ENCODE assay signal across 8 cellular contexts in the genomic region with DNA sequence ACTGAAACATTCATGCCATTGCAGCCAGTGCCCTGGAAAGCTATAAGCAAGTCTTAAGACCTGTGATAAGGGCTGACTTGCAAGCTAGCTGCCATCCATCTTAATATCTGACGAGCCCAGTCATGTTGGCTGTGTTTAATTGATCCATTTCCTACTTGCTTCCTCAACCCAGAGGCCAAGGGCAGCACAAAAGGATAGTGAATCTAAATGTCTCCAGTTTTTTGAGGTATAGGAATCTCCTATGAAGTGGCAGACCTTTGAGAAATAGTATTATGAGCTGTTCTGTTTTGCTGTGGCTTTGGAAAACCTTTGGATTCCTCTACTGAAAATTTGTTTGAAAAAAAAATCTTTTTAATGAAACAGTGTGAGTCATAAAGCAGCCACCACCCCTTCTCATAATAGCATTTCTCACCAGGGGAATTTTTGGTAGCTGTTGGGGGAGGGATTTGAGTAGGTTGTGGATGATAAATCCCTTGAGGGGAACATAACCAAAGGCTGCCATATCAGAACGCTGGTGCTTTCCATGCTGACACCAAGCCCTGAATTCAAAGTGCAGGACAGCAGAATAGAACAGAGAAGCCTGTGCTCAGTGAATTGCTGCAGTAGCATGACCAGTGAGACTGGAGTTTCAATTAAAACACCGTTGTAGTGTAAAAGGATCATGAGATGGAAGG. TPM values are rescaled to one million over a fixed set of nuclear protein-coding genes. Genes with fewer than 3 reads are reported as not detected.
A peak's percentile ranks its signal among the peaks of the same experiment; 100 is the strongest.
DNase-seq lines count a peak whose midpoint lies in the region; ATAC-seq and TF ChIP-seq lines count a peak whose summit lies in the region.

No MANE protein-coding gene starts in this region.

- peaks cover 27% of the 10 kb centered on the region for H3K4me1 ChIP-seq in KMS-11 (ENCODE audit: low read depth, poor library complexity, severe bottlenecking)
- peaks cover 11% of the 10 kb centered on the region for H3K4me1 ChIP-seq in smooth muscle cell (ENCODE audit: low read depth)

- H3K9ac ChIP-seq in KMS-11, result no peak overlapping the region; the same call in 1 of the 2 replicates
- peak overlapping the region; percentile 3 for H3K9ac ChIP-seq in smooth muscle cell (ENCODE audit: low read depth)

- H3K36me3 ChIP-seq in KMS-11 (ENCODE audit: insufficient read depth), result no peaks in the 10 kb centered on the region
- no peaks in the 10 kb centered on the region for H3K36me3 ChIP-seq in smooth muscle cell (ENCODE audit: low read depth)

- TF ChIP-seq CTCF in KMS-11 (conservative IDR thresholded peaks at IDR 0.05; ENCODE audit: low read depth, low read length) (no peak), smooth muscle cell (IDR thresholded peaks at IDR 0.05; ENCODE audit: borderline replicate concordance, insufficient read depth, poor library complexity, severe bottlenecking) (no peak)

- H2AFZ ChIP-seq in KMS-11 (ENCODE audit: low read depth), result no peak overlapping the region
- H2AFZ ChIP-seq in smooth muscle cell (ENCODE audit: low read depth), result no peak overlapping the region

- H3K4me2 ChIP-seq in KMS-11 (peak overlapping the region; percentile 50), smooth muscle cell (peak overlapping the region; percentile 72)

- H4K20me1 ChIP-seq in KMS-11 (ENCODE audit: insufficient read depth), result no peaks in the 10 kb centered on the region
- H4K20me1 ChIP-seq in smooth muscle cell (ENCODE audit: low read depth), result peaks cover 88% of the 10 kb centered on the region

- DNase-seq in EL (peak; percentile 91), glomerular visceral epithelial cell (ENCODE audit: extremely low spot score) (peak; percentile 72), smooth muscle cell (lab: John Stamatoyannopoulos, UW; ENCODE audit: unreplicated experiment) (no peak), epidermal melanocyte (ENCODE audit: insufficient read length, low spot score) (no peak), NCI-H1694 treated with DMSO at 0.1 percent for 48 hours (lab: John Stamatoyannopoulos, UW) (no peak)
- peak; percentile 64 to 69 for DNase-seq in activated T-cell treated with anti-CD3 and anti-CD28 coated beads, Interleukin-2, amount 50 U/mL, for 48 hours

- WGBS in smooth muscle cell (ENCODE audit: low lambda C conversion rate), result 21% methylated on average over 3 of the region's 3 CpGs

- H3K9me3 ChIP-seq in smooth muscle cell (replicated peaks; ENCODE audit: low read depth), result no peaks in the 10 kb centered on the region

- H3K4me3 ChIP-seq in KMS-11 (IDR thresholded peaks at IDR 0.05; ENCODE audit: insufficient read depth, low read depth, low read length), result no peak overlapping the region
- no peak overlapping the region for H3K4me3 ChIP-seq in smooth muscle cell

- H3K79me2 ChIP-seq in KMS-11 (ENCODE audit: insufficient read depth, low read depth) (peaks cover 13% of the 10 kb centered on the region; the same call in 1 of the 2 replicates), smooth muscle cell (ENCODE audit: low read depth) (peaks cover 81% of the 10 kb centered on the region)

- no peaks in the 10 kb centered on the region for H3K27me3 ChIP-seq in KMS-11 (ENCODE audit: insufficient read depth, low read depth)
- no peaks in the 10 kb centered on the region for H3K27me3 ChIP-seq in smooth muscle cell (ENCODE audit: low read depth)

- peak; percentile 53 for ATAC-seq in GM21528 (IDR thresholded peaks at IDR 0.05; ENCODE audit: low FRiP score, unreplicated experiment)

- peak overlapping the region; percentile 52 for H3K27ac ChIP-seq in KMS-11
- peak overlapping the region; percentile 81 for H3K27ac ChIP-seq in smooth muscle cell (ENCODE audit: low read depth)

- H3F3A ChIP-seq in smooth muscle cell (ENCODE audit: low read depth), result peaks cover 22% of the 10 kb centered on the region

RNA-seq across cellular contexts. Expression of gene ZNRF1, which starts 12.9 kb away (rescaled TPM):
- 18.2 and 19.7 TPM in 2 replicates for total RNA-seq in smooth muscle cell
- polyA plus RNA-seq in smooth muscle cell, result 38.0 and 45.4 TPM in 2 replicates

RNA-seq across cellular contexts. Expression of gene WDR59, which starts 26.8 kb away (rescaled TPM):
- total RNA-seq in smooth muscle cell, result 13.1 and 14.3 TPM in 2 replicates
- polyA plus RNA-seq in smooth muscle cell, result 19.2 and 29.5 TPM in 2 replicates

Comparison
In these comparisons a context has a peak if more than half of its experiments do, and no peak if none do; other contexts are left out.
1. DNase-seq: peak in EL (single experiment), activated T-cell treated with anti-CD3 and anti-CD28 coated beads, Interleukin-2, amount 50 U/mL, for 48 hours (2 of 2) and glomerular visceral epithelial cell (single experiment); none in smooth muscle cell (single experiment), epidermal melanocyte (single experiment) and NCI-H1694 treated with DMSO at 0.1 percent for 48 hours (single experiment).